ENCODE assay signal across 1 cellular context in genomic region chr13:22770891-22771290, GRCh38.
TF ChIP-seq lines count a peak whose summit lies in the region.

No MANE protein-coding gene starts in this region.

TF ChIP-seq in GM23338, 12 proteins besides CTCF, POLR2A, EP300 and RAD21 (continued from another document):
- TF ChIP-seq REST (IDR thresholded peaks at IDR 0.05; ENCODE audit: unreplicated experiment) (no peak), ZNF114 (CRISPR knock-in tag; IDR thresholded peaks at IDR 0.05) (no peak), POLR2AphosphoS5 (IDR thresholded peaks at IDR 0.05; ENCODE audit: low read depth) (no peak), ETS1 (IDR thresholded peaks at IDR 0.05) (no peak), CREB1 (CRISPR knock-in tag; IDR thresholded peaks at IDR 0.05; ENCODE audit: low read depth) (no peak), STAT1 (IDR thresholded peaks at IDR 0.05; ENCODE audit: unreplicated experiment) (no peak), EZH2 (IDR thresholded peaks at IDR 0.05; ENCODE audit: low read depth, unreplicated experiment) (no peak), JUNB (IDR thresholded peaks at IDR 0.05; ENCODE audit: unreplicated experiment) (no peak)
TF ChIP-seq in GM23338: peak in this region for 0.
